Comparison of ENCODE assay signal across 30 cellular contexts in genomic region chr11:20303451-20303965, GRCh38.
"Had no signal": no experiment of that assay in that cellular context is flagged by ENCODE, and none has a peak within 500 bp of the region (broad histone marks: within the 10 kb centered on the region; RNA-seq: fewer than 3 reads in every experiment).

No MANE protein-coding gene starts in this region.

- H3K27ac Mint-ChIP-seq: activated naive CD4-positive, alpha-beta T cell treated with anti-CD3 and anti-CD28 coated beads for 36 hours; activated naive CD8-positive, alpha-beta T cell treated with anti-CD3 and anti-CD28 coated beads for 36 hours; naive thymus-derived CD8-positive, alpha-beta T cell; stimulated activated naive B cell treated with anti-CD40 and anti-IgM and Interleukin-4, amounts not matched to agents 10 μg/mL and 1 μg/mL and 100 μg/mL, for 72 hours had no signal

- H3K36me3 Mint-ChIP-seq: activated naive CD8-positive, alpha-beta T cell treated with anti-CD3 and anti-CD28 coated beads for 36 hours; naive thymus-derived CD8-positive, alpha-beta T cell; stimulated activated naive B cell treated with anti-CD40 and anti-IgM and Interleukin-4, amounts not matched to agents 10 μg/mL and 1 μg/mL and 100 μg/mL, for 72 hours had no signal

- H3K36me3 ChIP-seq: adrenal gland, esophagus squamous epithelium, left lung, lower lobe of right lung, right atrium auricular region, stomach, suprapubic skin, tibial nerve had no signal

- ATAC-seq: body of pancreas; left lung; lower lobe of right lung; naive thymus-derived CD8-positive, alpha-beta T cell; stimulated activated naive B cell treated with anti-CD40 and anti-IgM and Interleukin-4, amounts not matched to agents 10 μg/mL and 1 μg/mL and 100 μg/mL, for 72 hours had no signal

- H3K4me1 Mint-ChIP-seq: activated naive CD8-positive, alpha-beta T cell treated with anti-CD3 and anti-CD28 coated beads for 36 hours; naive thymus-derived CD8-positive, alpha-beta T cell; stimulated activated naive B cell treated with anti-CD40 and anti-IgM and Interleukin-4, amounts not matched to agents 10 μg/mL and 1 μg/mL and 100 μg/mL, for 72 hours had no signal

- H3K9me3 ChIP-seq: body of pancreas, esophagus squamous epithelium, left lung, lower lobe of right lung, stomach, suprapubic skin, tibial nerve had no signal

- H3K9me3 Mint-ChIP-seq: activated naive CD4-positive, alpha-beta T cell treated with anti-CD3 and anti-CD28 coated beads for 36 hours; neural crest cell; stimulated activated naive B cell treated with anti-CD40 and anti-IgM and Interleukin-4, amounts not matched to agents 10 μg/mL and 1 μg/mL and 100 μg/mL, for 72 hours had no signal

- H3K4me3 Mint-ChIP-seq: activated naive CD4-positive, alpha-beta T cell treated with anti-CD3 and anti-CD28 coated beads for 36 hours; activated naive CD8-positive, alpha-beta T cell treated with anti-CD3 and anti-CD28 coated beads for 36 hours; naive thymus-derived CD8-positive, alpha-beta T cell; neural crest cell; stimulated activated naive B cell treated with anti-CD40 and anti-IgM and Interleukin-4, amounts not matched to agents 10 μg/mL and 1 μg/mL and 100 μg/mL, for 72 hours had no signal

- DNase-seq: activated CD4-positive, alpha-beta T cell treated with anti-CD3 and anti-CD28 coated beads for 4 hours; activated CD4-positive, alpha-beta T cell treated with anti-CD3 and anti-CD28 coated beads, Interleukin-2, amount 50 U/mL, for 4 hours; activated effector memory CD4-positive, alpha-beta T cell treated with anti-CD3 and anti-CD28 coated beads, Interleukin-2, amount 50 U/mL, for 16 hours; activated naive CD4-positive, alpha-beta T cell treated with anti-CD3 and anti-CD28 coated beads for 36 hours; activated naive CD8-positive, alpha-beta T cell treated with anti-CD3 and anti-CD28 coated beads for 36 hours; adrenal gland; aorta; body of pancreas; dermis blood vessel endothelial cell; effector CD8-positive, alpha-beta T cell; esophagus squamous epithelium; foreskin melanocyte; kidney glomerular epithelial cell; left lung; lower lobe of right lung; mesenchymal stem cell; naive thymus-derived CD8-positive, alpha-beta T cell; occipital lobe; stimulated activated CD4-positive, alpha-beta T cell treated with anti-CD3 and anti-CD28 coated beads, Interleukin-1b, Interleukin-23, amount 100 ng/mL, for 48 hours; stimulated activated CD4-positive, alpha-beta T cell treated with anti-CD3 and anti-CD28 coated beads, Interleukin-4, amount 100 ng/mL, for 4 hours; stimulated activated CD8-positive, alpha-beta memory T cell treated with anti-CD3 and anti-CD28 coated beads, Interleukin-4, amount 100 ng/mL, for 48 hours; stimulated activated naive B cell treated with anti-CD40 and anti-IgM and Interleukin-4, amounts not matched to agents 10 μg/mL and 1 μg/mL and 100 μg/mL, for 72 hours; stomach had no signal

- H3K4me3 ChIP-seq: adrenal gland, body of pancreas, esophagus squamous epithelium, left lung, lower lobe of right lung, right atrium auricular region, smooth muscle cell, stomach, suprapubic skin, tibial nerve had no signal

- H3K27ac ChIP-seq: adrenal gland, body of pancreas, epithelial cell of prostate, esophagus squamous epithelium, left lung, lower lobe of right lung, parathyroid adenoma, right atrium auricular region, stomach, suprapubic skin, tibial nerve had no signal

- H3K27me3 ChIP-seq: adrenal gland, body of pancreas, right atrium auricular region, stomach had no signal

- H3K4me1 ChIP-seq: adrenal gland, body of pancreas, esophagus squamous epithelium, left lung, lower lobe of right lung, parathyroid adenoma, right atrium auricular region, stomach, suprapubic skin, tibial nerve had no signal
